In genomic region chr2:20138696-20139095, GRCh38 we compare ENCODE assay signal across 1 cellular context.
TF ChIP-seq lines count a peak whose summit lies in the region.

No MANE protein-coding gene starts in this region.

TF ChIP-seq in A549, 52 proteins besides CTCF, POLR2A, EP300 and RAD21 (continued from another document):
- TF ChIP-seq EHMT2 (IDR thresholded peaks at IDR 0.05; ENCODE audit: low read depth) (no peak), BCL3 (IDR thresholded peaks at IDR 0.05) (no peak), HMGXB4 (CRISPR knock-in tag; IDR thresholded peaks at IDR 0.05; ENCODE audit: borderline replicate concordance) (no peak), RNF2 (IDR thresholded peaks at IDR 0.05; ENCODE audit: borderline replicate concordance, low read depth) (no peak)
